In the genomic region with DNA sequence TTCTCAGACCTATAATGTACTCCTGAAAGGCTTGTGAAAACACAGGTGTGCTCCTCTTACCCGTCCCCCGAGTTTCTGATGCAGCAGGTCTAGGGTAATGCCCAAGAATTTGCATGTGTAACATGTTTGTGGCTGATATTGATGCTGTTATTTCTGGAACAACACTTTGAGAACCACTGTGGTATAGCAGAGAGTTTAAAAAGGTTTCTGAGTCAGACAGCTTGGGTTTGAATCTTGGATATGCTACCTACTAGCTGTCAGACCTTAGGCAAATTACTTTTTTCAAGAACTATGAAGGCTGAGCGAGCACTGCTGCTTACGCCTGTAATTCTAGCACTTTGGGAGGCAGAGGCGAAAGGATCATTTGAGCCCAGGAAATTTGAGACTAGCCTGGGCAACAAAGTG, we compare ENCODE assay signal across 8 cellular contexts. TPM values are rescaled to one million over a fixed set of nuclear protein-coding genes. Genes with fewer than 3 reads are reported as not detected.
DNase-seq lines count a peak whose midpoint lies in the region; ATAC-seq, FAIRE-seq and TF ChIP-seq lines count a peak whose summit lies in the region.

No MANE protein-coding gene starts in this region.

- H3K27me3 Mint-ChIP-seq in CD14-positive monocyte (ENCODE audit: low read depth in 3 of 3): no peaks in the 10 kb centered on the region
- H3K27me3 Mint-ChIP-seq in astrocyte (ENCODE audit: low read depth, unreplicated experiment): no peaks in the 10 kb centered on the region

- H3K4me2 ChIP-seq in astrocyte (ENCODE audit: low read length): no peak overlapping the region

- H3K36me3 Mint-ChIP-seq in CD14-positive monocyte (peaks cover 0 to 1% of the 10 kb centered on the region in 2 donors), astrocyte (ENCODE audit: low read depth, unreplicated experiment) (no peaks in the 10 kb centered on the region)

- H3K27me3 ChIP-seq in astrocyte (ENCODE audit: insufficient read depth, low read length): no peaks in the 10 kb centered on the region
- no peaks in the 10 kb centered on the region for H3K27me3 ChIP-seq in prostate gland (replicated peaks; ENCODE audit: insufficient read depth)

- no peak for TF ChIP-seq CTCF in CD14-positive monocyte (IDR thresholded peaks at IDR 0.05)
- no peak for TF ChIP-seq CTCF in astrocyte (IDR thresholded peaks at IDR 0.05; ENCODE audit: insufficient read depth, low read depth, low read length)
- TF ChIP-seq CTCF in prostate gland (IDR thresholded peaks at IDR 0.05): no peak

- no peak overlapping the region for H3K27ac ChIP-seq in astrocyte (ENCODE audit: low read depth, low read length)
- no peak overlapping the region for H3K27ac ChIP-seq in prostate gland

- H3K27ac Mint-ChIP-seq in CD14-positive monocyte (peak overlapping the region; percentile 61 to 90 (median 85)), astrocyte (ENCODE audit: unreplicated experiment) (no peak overlapping the region)

- no peak for TF ChIP-seq POLR2A in prostate gland (IDR thresholded peaks at IDR 0.05)

- no peaks in the 10 kb centered on the region for H3K9me3 Mint-ChIP-seq in CD14-positive monocyte
- H3K9me3 Mint-ChIP-seq in astrocyte (ENCODE audit: unreplicated experiment): no peaks in the 10 kb centered on the region

- peaks cover 8% of the 10 kb centered on the region for H3K79me2 ChIP-seq in astrocyte (ENCODE audit: insufficient read depth, low read length)

- peaks cover 21% of the 10 kb centered on the region for H3K4me1 ChIP-seq in astrocyte (ENCODE audit: insufficient read depth, low read length)
- H3K4me1 ChIP-seq in prostate gland (replicated peaks): peaks cover 7% of the 10 kb centered on the region

- intact Hi-C loops in CD14-positive monocyte (cut with micrococcal nuclease): loop anchor here in 1 of 2 donors (5.0 kb wide), 2 partner anchors 33 to 68 kb away; no protein-coding TSS in a partner anchor
- intact Hi-C loops in prostate gland (cut with DNase I): loop anchor here (5.0 kb wide), 2 partner anchors 143 to 283 kb away; a partner anchor contains a TSS

- H4K20me1 ChIP-seq in astrocyte (ENCODE audit: insufficient read depth, low read length): peaks cover 15% of the 10 kb centered on the region

- H3K9me3 ChIP-seq in astrocyte (ENCODE audit: insufficient read depth, low read depth, low read length) (no peaks in the 10 kb centered on the region), prostate gland (no peaks in the 10 kb centered on the region)

- no peak for FAIRE-seq in astrocyte (lab: Jason Lieb, UNC)

- H3K4me3 Mint-ChIP-seq in CD14-positive monocyte (peak overlapping the region in 1 of 2 donors; percentile 19), astrocyte (ENCODE audit: unreplicated experiment) (no peak overlapping the region)

- ATAC-seq in GM19395 (IDR thresholded peaks at IDR 0.05; ENCODE audit: unreplicated experiment) (peak; percentile 66), HG03342 (IDR thresholded peaks at IDR 0.05; ENCODE audit: unreplicated experiment) (peak; percentile 68)
- peak; percentile 22 for ATAC-seq in stimulated activated naive CD8-positive, alpha-beta T cell treated with anti-CD3 and anti-CD28 coated beads, Interleukin-15, Interleukin-2, amounts not matched to agents 100 U/mL and 50 U/mL, for 24 hours

- H3K9ac ChIP-seq in astrocyte (ENCODE audit: low read length): no peak overlapping the region

- 77% methylated on average over 5 of the region's 5 CpGs for WGBS in prostate gland

- H3K36me3 ChIP-seq in astrocyte (ENCODE audit: insufficient read depth, low read length) (no peaks in the 10 kb centered on the region), prostate gland (no peaks in the 10 kb centered on the region)

- H3K4me3 ChIP-seq in astrocyte (ENCODE audit: insufficient read depth, low read depth, low read length) (no peak overlapping the region), prostate gland (no peak overlapping the region)

- DNase-seq in CD14-positive monocyte (ENCODE audit: low spot score) (no peak), astrocyte (ENCODE audit: low read depth) (peak; percentile 32), Kasumi-1 (lab: John Stamatoyannopoulos, UW) (no peak), prostate gland (ENCODE audit: low spot score) (no peak), H4 (ENCODE audit: low spot score) (no peak)
- DNase-seq in stimulated activated naive CD8-positive, alpha-beta T cell treated with anti-CD3 and anti-CD28 coated beads, Interleukin-15, Interleukin-2, amounts not matched to agents 100 U/mL and 50 U/mL, for 24 hours: peak; percentile 27

- peaks cover 55% of the 10 kb centered on the region for H3K4me1 Mint-ChIP-seq in CD14-positive monocyte
- peaks cover 22% of the 10 kb centered on the region for H3K4me1 Mint-ChIP-seq in astrocyte (ENCODE audit: low read depth, unreplicated experiment)

- no peak overlapping the region for H2AFZ ChIP-seq in astrocyte (ENCODE audit: low read depth, low read length)

RNA-seq across cellular contexts. Expression of a gene that starts 4.9 kb away (rescaled TPM):
- 10 to 100 TPM in 1 of 2 donors, 1 to 10 TPM in 1; 7.5 to 20.9 TPM for polyA plus RNA-seq in CD14-positive monocyte
- total RNA-seq in astrocyte (55.3 and 58.2 TPM in 2 replicates), prostate gland (10 to 100 TPM; 69.7 to 92.5 TPM)
- total RNA-seq in H4 (2014; rRNA removed; shearing (Covaris generic)): 5.8 and 8.9 TPM in 2 replicates

RNA-seq across cellular contexts. Expression of a gene that starts 47.5 kb away (rescaled TPM):
- under 1 TPM in 1 of 2 donors, not detected in 1; 0.14 TPM for polyA plus RNA-seq in CD14-positive monocyte
- total RNA-seq in astrocyte (not detected in 2 replicates), prostate gland (1 to 10 TPM in 1 of 2 donors, not detected in 1; 3.4 TPM)
- total RNA-seq in H4 (2014; rRNA removed; shearing (Covaris generic)): 1.2 and 4.9 TPM in 2 replicates

Comparison
In these comparisons a context has a peak if more than half of its experiments do, and no peak if none do; other contexts are left out.
1. DNase-seq: peak in astrocyte (single experiment) and stimulated activated naive CD8-positive, alpha-beta T cell treated with anti-CD3 and anti-CD28 coated beads, Interleukin-15, Interleukin-2, amounts not matched to agents 100 U/mL and 50 U/mL, for 24 hours (single experiment); none in CD14-positive monocyte (single experiment), Kasumi-1 (0 of 2), prostate gland (single experiment) and H4 (single experiment).
2. Peak in every context shown above with its lines, with median percentiles within 50 percentile points of each other: ATAC-seq.